ENCODE assay signal across 16 cellular contexts in the genomic region with DNA sequence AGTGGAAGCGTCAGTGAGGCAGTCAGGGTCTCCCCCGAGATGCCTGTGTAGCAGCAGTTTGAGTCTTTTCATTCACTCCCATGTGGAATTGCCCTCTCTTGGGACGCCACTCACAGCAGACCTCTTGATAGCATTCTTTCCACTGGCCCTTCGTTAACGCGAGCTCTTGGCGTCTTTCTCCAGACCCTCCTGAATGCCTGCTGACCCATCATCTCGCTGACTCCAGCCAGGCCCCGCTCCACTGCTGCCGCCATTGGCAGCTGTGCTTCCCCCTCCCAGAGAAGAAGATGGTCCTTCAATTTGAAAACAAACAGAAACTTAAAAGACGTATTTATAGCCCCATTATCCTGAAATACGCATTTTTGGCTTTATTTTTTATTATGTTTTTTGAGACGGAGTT.
DNase-seq lines count a peak whose midpoint lies in the region; ATAC-seq and TF ChIP-seq lines count a peak whose summit lies in the region.
"Had no signal": no experiment of that assay in that cellular context is flagged by ENCODE, and none has a peak within 500 bp of the region (broad histone marks: within the 10 kb centered on the region; RNA-seq: fewer than 3 reads in every experiment).

No MANE protein-coding gene starts in this region.

- H3K4me3 Mint-ChIP-seq in HFFc6 (no peak overlapping the region), endothelial cell (ENCODE audit: unreplicated experiment) (peak overlapping the region; percentile 83)
- H3K4me3 Mint-ChIP-seq: CD14-positive monocyte; CD4-positive, alpha-beta memory T cell; H9 had no signal

- H3K4me1 Mint-ChIP-seq in HFFc6 (ENCODE audit: low read depth) (peaks cover 27% of the 10 kb centered on the region), endothelial cell (ENCODE audit: unreplicated experiment) (peaks cover 36% of the 10 kb centered on the region)
- H3K4me1 Mint-ChIP-seq: CD4-positive, alpha-beta memory T cell had no signal

- H3K27ac Mint-ChIP-seq in HFFc6, result 0 out of 2 replicates have a peak overlapping the region, but pooled peaks have one; percentile 29
- H3K27ac Mint-ChIP-seq in endothelial cell (ENCODE audit: unreplicated experiment), result no peak overlapping the region

- DNase-seq in HFFc6 (no peak), endothelial cell (ENCODE audit: low spot score) (no peak), mesenteric fat pad (ENCODE audit: low spot score) (peak; percentile 77), sciatic nerve (ENCODE audit: low spot score) (peak; percentile 36)
- no peak for DNase-seq in stimulated activated CD4-positive, alpha-beta T cell treated with anti-CD3 and anti-CD28 coated beads, Interleukin-2, amount 100 ng/mL, for 48 hours
- DNase-seq: AML-193; Calu3; CD4-positive, alpha-beta memory T cell; DMS79 treated with DMSO at 0.1 percent for 48 hours; GF-D8; H9; IMR-90 had no signal

- H3K36me3 Mint-ChIP-seq in HFFc6 (ENCODE audit: low read depth) (peaks cover 51% of the 10 kb centered on the region), endothelial cell (ENCODE audit: low read depth, unreplicated experiment) (peaks cover 69% of the 10 kb centered on the region)

- H3K27me3 Mint-ChIP-seq in HFFc6 (ENCODE audit: insufficient read depth) (peaks cover 2% of the 10 kb centered on the region; the same call in 1 of the 2 replicates), endothelial cell (ENCODE audit: unreplicated experiment) (peaks cover 13% of the 10 kb centered on the region)
- H3K27me3 Mint-ChIP-seq: CD4-positive, alpha-beta memory T cell had no signal

- no peak for ATAC-seq in sciatic nerve
- no peak for ATAC-seq in HG02970 (IDR thresholded peaks at IDR 0.05; ENCODE audit: low FRiP score, unreplicated experiment)
- no peak for ATAC-seq in HG02798 (IDR thresholded peaks at IDR 0.05; ENCODE audit: poor library complexity, unreplicated experiment)
- ATAC-seq: K562 had no signal

- intact Hi-C loops in sciatic nerve (cut with DNase I), result loop anchor here (10.0 kb wide), 2 partner anchors 49 to 109 kb away; no protein-coding TSS in a partner anchor

- H3K9me3 Mint-ChIP-seq in HFFc6 (no peaks in the 10 kb centered on the region), endothelial cell (ENCODE audit: unreplicated experiment) (no peaks in the 10 kb centered on the region)
- H3K9me3 Mint-ChIP-seq: CD4-positive, alpha-beta memory T cell; H9 had no signal

- TF ChIP-seq CTCF in HFFc6 (IDR thresholded peaks at IDR 0.05) (no peak), endothelial cell (IDR thresholded peaks at IDR 0.05; ENCODE audit: unreplicated experiment) (no peak)

Comparison
In these comparisons a context has a peak if more than half of its experiments do, and no peak if none do; other contexts are left out.
1. DNase-seq: peak in mesenteric fat pad (single experiment) and sciatic nerve (single experiment); none in HFFc6 (single experiment), endothelial cell (single experiment) and stimulated activated CD4-positive, alpha-beta T cell treated with anti-CD3 and anti-CD28 coated beads, Interleukin-2, amount 100 ng/mL, for 48 hours (0 of 2).